9 cellular contexts compared by ENCODE assay signal in genomic region chr6:20173833-20174796, GRCh38. TPM values are rescaled to one million over a fixed set of nuclear protein-coding genes. Genes with fewer than 3 reads are reported as not detected.
DNase-seq lines count a peak whose midpoint lies in the region; ATAC-seq lines count a peak whose summit lies in the region.
"Had no signal": no experiment of that assay in that cellular context is flagged by ENCODE, and none has a peak within 500 bp of the region (broad histone marks: within the 10 kb centered on the region; RNA-seq: fewer than 3 reads in every experiment).

No MANE protein-coding gene starts in this region.

- H3K4me3 ChIP-seq in CD4-positive, CD25-positive, alpha-beta regulatory T cell (ENCODE audit: low read depth, low read length), result peak overlapping the region; percentile 39
- H3K4me3 ChIP-seq: SJSA1 had no signal

- H3K36me3 Mint-ChIP-seq in CD4-positive, CD25-positive, alpha-beta regulatory T cell, result peaks cover 22% of the 10 kb centered on the region
- H3K36me3 Mint-ChIP-seq in activated T-helper 2 cell treated with anti-CD3 and anti-CD28 coated beads, Interferon-gamma antibody, Interleukin-2, Interleukin-4, amounts not matched to agents 10 μg/mL and 5 μg/mL and 100 μg/mL, durations not matched to agents 14 hours and 24 hours and 36 hours (ENCODE audit: low read depth), result peaks cover 33% of the 10 kb centered on the region

- H3K4me1 Mint-ChIP-seq in CD4-positive, CD25-positive, alpha-beta regulatory T cell, result peaks cover 20 to 44% (median 34%) of the 10 kb centered on the region in 4 donors
- H3K4me1 Mint-ChIP-seq in activated T-helper 2 cell treated with anti-CD3 and anti-CD28 coated beads, Interferon-gamma antibody, Interleukin-2, Interleukin-4, amounts not matched to agents 10 μg/mL and 5 μg/mL and 100 μg/mL, durations not matched to agents 14 hours and 24 hours and 36 hours (ENCODE audit: low read depth), result peaks cover 44% of the 10 kb centered on the region

- ATAC-seq in CD4-positive, CD25-positive, alpha-beta regulatory T cell (ENCODE audit: low read depth in 2 of 2), result peak; percentile 31 to 54
- peak; percentile 64 for ATAC-seq in GM19463 (IDR thresholded peaks at IDR 0.05; ENCODE audit: unreplicated experiment)
- ATAC-seq in HG03469 (IDR thresholded peaks at IDR 0.05; ENCODE audit: unreplicated experiment), result peak; percentile 69

- no peaks in the 10 kb centered on the region for H3K36me3 ChIP-seq in CD4-positive, CD25-positive, alpha-beta regulatory T cell (ENCODE audit: control insufficient read depth, insufficient read depth, low read length)
- H3K36me3 ChIP-seq: SJSA1 had no signal

- no peaks in the 10 kb centered on the region for H3K9me3 Mint-ChIP-seq in CD4-positive, CD25-positive, alpha-beta regulatory T cell
- no peaks in the 10 kb centered on the region for H3K9me3 Mint-ChIP-seq in activated T-helper 2 cell treated with anti-CD3 and anti-CD28 coated beads, Interferon-gamma antibody, Interleukin-2, Interleukin-4, amounts not matched to agents 10 μg/mL and 5 μg/mL and 100 μg/mL, durations not matched to agents 14 hours and 24 hours and 36 hours

- no peaks in the 10 kb centered on the region for H3K9me3 ChIP-seq in CD4-positive, CD25-positive, alpha-beta regulatory T cell (ENCODE audit: control insufficient read depth in 2 of 2, low read length in 2 of 2)
- H3K9me3 ChIP-seq: SJSA1 had no signal

- peak overlapping the region; percentile 18 to 85 (median 81) for H3K27ac Mint-ChIP-seq in CD4-positive, CD25-positive, alpha-beta regulatory T cell
- peak overlapping the region; percentile 51 for H3K27ac Mint-ChIP-seq in activated T-helper 2 cell treated with anti-CD3 and anti-CD28 coated beads, Interferon-gamma antibody, Interleukin-2, Interleukin-4, amounts not matched to agents 10 μg/mL and 5 μg/mL and 100 μg/mL, durations not matched to agents 14 hours and 24 hours and 36 hours

- no peaks in the 10 kb centered on the region for H3K27me3 Mint-ChIP-seq in CD4-positive, CD25-positive, alpha-beta regulatory T cell
- no peaks in the 10 kb centered on the region for H3K27me3 Mint-ChIP-seq in activated T-helper 2 cell treated with anti-CD3 and anti-CD28 coated beads, Interferon-gamma antibody, Interleukin-2, Interleukin-4, amounts not matched to agents 10 μg/mL and 5 μg/mL and 100 μg/mL, durations not matched to agents 14 hours and 24 hours and 36 hours (ENCODE audit: low read depth)

- no peaks in the 10 kb centered on the region for H3K27me3 ChIP-seq in CD4-positive, CD25-positive, alpha-beta regulatory T cell (ENCODE audit: control insufficient read depth, insufficient read depth, low read length)
- H3K27me3 ChIP-seq: SJSA1 had no signal

- no peak overlapping the region for H3K27ac ChIP-seq in CD4-positive, CD25-positive, alpha-beta regulatory T cell (ENCODE audit: insufficient read depth, low read length, poor library complexity, severe bottlenecking)
- H3K27ac ChIP-seq: SJSA1 had no signal

- H3K4me1 ChIP-seq in CD4-positive, CD25-positive, alpha-beta regulatory T cell (ENCODE audit: control insufficient read depth, insufficient read depth, low read length, poor library complexity, severe bottlenecking), result peaks cover 13% of the 10 kb centered on the region
- H3K4me1 ChIP-seq: SJSA1 had no signal

- peak overlapping the region in 3 of 4 donors; percentile 4 to 70 (median 66) for H3K4me3 Mint-ChIP-seq in CD4-positive, CD25-positive, alpha-beta regulatory T cell
- peak overlapping the region; percentile 45 for H3K4me3 Mint-ChIP-seq in activated T-helper 2 cell treated with anti-CD3 and anti-CD28 coated beads, Interferon-gamma antibody, Interleukin-2, Interleukin-4, amounts not matched to agents 10 μg/mL and 5 μg/mL and 100 μg/mL, durations not matched to agents 14 hours and 24 hours and 36 hours (ENCODE audit: low read depth)

- intact Hi-C loops in activated T-helper 2 cell treated with anti-CD3 and anti-CD28 coated beads, Interferon-gamma antibody, Interleukin-2, Interleukin-4, amounts not matched to agents 10 μg/mL and 5 μg/mL and 100 μg/mL, durations not matched to agents 14 hours and 24 hours and 36 hours (cut with micrococcal nuclease), result loop anchor here (1.0 kb wide), 2 partner anchors 12 to 38 kb away; partner anchors contain the start of gene MBOAT1

- peak in 2 of 3 donors; percentile 3 to 53 for DNase-seq in CD4-positive, CD25-positive, alpha-beta regulatory T cell
- DNase-seq in activated T-helper 2 cell treated with anti-CD3 and anti-CD28 coated beads, Interferon-gamma antibody, Interleukin-2, Interleukin-4, amounts not matched to agents 10 μg/mL and 5 μg/mL and 100 μg/mL, durations not matched to agents 14 hours and 24 hours and 36 hours (ENCODE audit: low spot score), result no peak
- DNase-seq in DMS153 (lab: John Stamatoyannopoulos, UW) (no peak), amniotic stem cell (lab: John Stamatoyannopoulos, UW) (no peak), NCI-H1092 treated with DMSO at 0.1 percent for 48 hours (lab: John Stamatoyannopoulos, UW) (no peak), NCI-H1105 (lab: John Stamatoyannopoulos, UW) (no peak)

RNA-seq across cellular contexts. Expression of gene MBOAT1, which starts 38.2 kb away (rescaled TPM):
- total RNA-seq in CD4-positive, CD25-positive, alpha-beta regulatory T cell, result 26.4 TPM
- polyA plus RNA-seq in CD4-positive, CD25-positive, alpha-beta regulatory T cell, result 1 to 10 TPM; 3.6 to 7.0 (median 5.1) TPM
- 32.8 and 33.8 TPM in 2 replicates for total RNA-seq in activated T-helper 2 cell treated with anti-CD3 and anti-CD28 coated beads, Interferon-gamma antibody, Interleukin-2, Interleukin-4, amounts not matched to agents 10 μg/mL and 5 μg/mL and 100 μg/mL, durations not matched to agents 14 hours and 24 hours and 36 hours

Comparison
In these comparisons a context has a peak if more than half of its experiments do, and no peak if none do; other contexts are left out.
1. DNase-seq: peak in CD4-positive, CD25-positive, alpha-beta regulatory T cell (2 of 3); none in activated T-helper 2 cell treated with anti-CD3 and anti-CD28 coated beads, Interferon-gamma antibody, Interleukin-2, Interleukin-4, amounts not matched to agents 10 μg/mL and 5 μg/mL and 100 μg/mL, durations not matched to agents 14 hours and 24 hours and 36 hours (single experiment), DMS153 (single experiment), amniotic stem cell (single experiment), NCI-H1092 treated with DMSO at 0.1 percent for 48 hours (single experiment) and NCI-H1105 (single experiment).
2. Peak in every context shown above with its lines, with median percentiles within 50 percentile points of each other: ATAC-seq.